Comparison of ENCODE assay signal across 8 cellular contexts in genomic region chr16:88451586-88452484, GRCh38. TPM values are rescaled to one million over a fixed set of nuclear protein-coding genes. Genes with fewer than 3 reads are reported as not detected.
DNase-seq lines count a peak whose midpoint lies in the region; ATAC-seq, FAIRE-seq and TF ChIP-seq lines count a peak whose summit lies in the region.

No MANE protein-coding gene starts in this region.

- peak overlapping the region; percentile 77 for H3K4me2 ChIP-seq in hepatocyte

- no peak for ATAC-seq in omental fat pad (ENCODE audit: low FRiP score)

- H3K27me3 ChIP-seq in hepatocyte (no peaks in the 10 kb centered on the region), suprapubic skin (peaks cover 3% of the 10 kb centered on the region)

- H3K4me1 ChIP-seq in hepatocyte (ENCODE audit: insufficient read depth): peaks cover 25% of the 10 kb centered on the region
- peaks cover 38% of the 10 kb centered on the region for H3K4me1 ChIP-seq in suprapubic skin
- peaks cover 0 to 30% of the 10 kb centered on the region in 2 donors for H3K4me1 ChIP-seq in kidney (ENCODE audit: control insufficient read depth in 1 of 2, insufficient read depth in 1 of 2, low read depth in 1 of 2, low read length in 2 of 2)

- no peaks in the 10 kb centered on the region for H3K9me3 Mint-ChIP-seq in T-helper 2 cell treated with Interferon-gamma antibody and Interleukin-4, amounts not matched to agents 5 μg/mL and 100 μg/mL, for 36 hours

- no peaks in the 10 kb centered on the region for H3K36me3 ChIP-seq in hepatocyte (replicated peaks; ENCODE audit: insufficient read depth, low read depth)
- no peaks in the 10 kb centered on the region for H3K36me3 ChIP-seq in suprapubic skin
- H3K36me3 ChIP-seq in kidney (ENCODE audit: control insufficient read depth in 1 of 2, insufficient read depth in 2 of 2, low read length in 2 of 2): no peaks in the 10 kb centered on the region

- H2AFZ ChIP-seq in hepatocyte: no peak overlapping the region

- peaks cover 11% of the 10 kb centered on the region for H3K4me1 Mint-ChIP-seq in T-helper 2 cell treated with Interferon-gamma antibody and Interleukin-4, amounts not matched to agents 5 μg/mL and 100 μg/mL, for 36 hours (ENCODE audit: low read depth)

- peaks cover 12% of the 10 kb centered on the region for H3K27me3 Mint-ChIP-seq in T-helper 2 cell treated with Interferon-gamma antibody and Interleukin-4, amounts not matched to agents 5 μg/mL and 100 μg/mL, for 36 hours (ENCODE audit: low read depth)

- no peak for DNase-seq in T-helper 2 cell treated with Interferon-gamma antibody and Interleukin-4, amounts not matched to agents 5 μg/mL and 100 μg/mL, for 36 hours (ENCODE audit: low spot score)
- DNase-seq in T-helper 2 cell (no peak), hepatocyte (ENCODE audit: low spot score) (no peak), suprapubic skin (ENCODE audit: low spot score in 2 of 2) (no peak), kidney (no peak), omental fat pad (ENCODE audit: low spot score) (no peak)
- DNase-seq in effector CD8-positive, alpha-beta T cell (lab: John Stamatoyannopoulos, UW): no peak

- peak overlapping the region; percentile 83 for H3K27ac Mint-ChIP-seq in T-helper 2 cell treated with Interferon-gamma antibody and Interleukin-4, amounts not matched to agents 5 μg/mL and 100 μg/mL, for 36 hours

- H3K27ac ChIP-seq in hepatocyte: no peak overlapping the region
- no peak overlapping the region for H3K27ac ChIP-seq in suprapubic skin
- H3K27ac ChIP-seq in kidney (ENCODE audit: low read depth in 2 of 2, low read length in 2 of 2): peak overlapping the region in 1 of 2 donors; percentile 57

- no peak for TF ChIP-seq POLR2A in suprapubic skin (IDR thresholded peaks at IDR 0.05)

- peak overlapping the region in 1 of 2 donors; percentile 26 for H3K9ac ChIP-seq in kidney (ENCODE audit: low read length in 2 of 2)

- 87% methylated on average over 25 of the region's 30 CpGs for WGBS in hepatocyte (ENCODE audit: low lambda C conversion rate, missing lambda C conversion rate)
- 51% methylated on average over 12 of the region's 30 CpGs for WGBS in suprapubic skin

- H4K20me1 ChIP-seq in hepatocyte (ENCODE audit: insufficient read depth, poor library complexity, severe bottlenecking): peaks cover 22% of the 10 kb centered on the region

- intact Hi-C loops in kidney (cut with DNase I): no loop called here

- no peaks in the 10 kb centered on the region for H3K9me2 ChIP-seq in hepatocyte (replicated peaks; ENCODE audit: insufficient read depth)

- peaks cover 32% of the 10 kb centered on the region for H3K79me2 ChIP-seq in hepatocyte

- peak overlapping the region; percentile 81 for H3K4me3 Mint-ChIP-seq in T-helper 2 cell treated with Interferon-gamma antibody and Interleukin-4, amounts not matched to agents 5 μg/mL and 100 μg/mL, for 36 hours

- TF ChIP-seq EP300 in suprapubic skin (IDR thresholded peaks at IDR 0.05): no peak

- H3K9me3 ChIP-seq in hepatocyte (ENCODE audit: low read depth): no peaks in the 10 kb centered on the region
- no peaks in the 10 kb centered on the region for H3K9me3 ChIP-seq in suprapubic skin
- H3K9me3 ChIP-seq in kidney (ENCODE audit: control insufficient read depth in 1 of 2, low read length in 2 of 2): no peaks in the 10 kb centered on the region

- no peaks in the 10 kb centered on the region for H3K36me3 Mint-ChIP-seq in T-helper 2 cell treated with Interferon-gamma antibody and Interleukin-4, amounts not matched to agents 5 μg/mL and 100 μg/mL, for 36 hours (ENCODE audit: low read depth)

- peak overlapping the region; percentile 56; the same call in 1 of the 2 replicates for H3K4me3 ChIP-seq in WI38 (ENCODE audit: low read depth, low read length)
- H3K4me3 ChIP-seq in hepatocyte: no peak overlapping the region
- peak overlapping the region; percentile 65 for H3K4me3 ChIP-seq in suprapubic skin
- H3K4me3 ChIP-seq in kidney (ENCODE audit: low read length in 2 of 2): no peak overlapping the region

- no peak for TF ChIP-seq CTCF in WI38 (IDR thresholded peaks at IDR 0.05; ENCODE audit: low read depth, low read length)
- TF ChIP-seq CTCF in hepatocyte (IDR thresholded peaks at IDR 0.05; ENCODE audit: poor library complexity): no peak
- TF ChIP-seq CTCF in suprapubic skin (IDR thresholded peaks at IDR 0.05): no peak
- no peak for TF ChIP-seq CTCF in kidney (IDR thresholded peaks at IDR 0.05; ENCODE audit: borderline replicate concordance, extremely low read depth, insufficient read depth)
- no peak for TF ChIP-seq CTCF in omental fat pad (IDR thresholded peaks at IDR 0.05)

- FAIRE-seq in kidney (lab: Jason Lieb, UNC): no peak

RNA-seq across cellular contexts. Expression of gene ZFPM1, which starts 1.2 kb away (rescaled TPM):
- total RNA-seq in hepatocyte: 3.1 and 4.1 TPM in 2 replicates
- polyA plus RNA-seq in hepatocyte: 8.3 and 11.9 TPM in 2 replicates
- 1 to 10 TPM; 4.2 to 9.3 (median 5.1) TPM for total RNA-seq in suprapubic skin
- 9.2 TPM for total RNA-seq in kidney
- 1.9 TPM for polyA plus RNA-seq in kidney (ENCODE audit: insufficient read depth, low read depth, low replicate concordance)
- 1 to 10 TPM in 2 of 4 donors, under 1 TPM in 2; 0.50 to 4.0 (median 1.3) TPM for total RNA-seq in omental fat pad

Comparison
In these comparisons a context has a peak if more than half of its experiments do, and no peak if none do; other contexts are left out.
1. H3K4me3 ChIP-seq: peak in WI38 (single experiment) and suprapubic skin (single experiment); none in hepatocyte (single experiment) and kidney (0 of 2).